ENCODE assay signal across 22 cellular contexts in the genomic region with DNA sequence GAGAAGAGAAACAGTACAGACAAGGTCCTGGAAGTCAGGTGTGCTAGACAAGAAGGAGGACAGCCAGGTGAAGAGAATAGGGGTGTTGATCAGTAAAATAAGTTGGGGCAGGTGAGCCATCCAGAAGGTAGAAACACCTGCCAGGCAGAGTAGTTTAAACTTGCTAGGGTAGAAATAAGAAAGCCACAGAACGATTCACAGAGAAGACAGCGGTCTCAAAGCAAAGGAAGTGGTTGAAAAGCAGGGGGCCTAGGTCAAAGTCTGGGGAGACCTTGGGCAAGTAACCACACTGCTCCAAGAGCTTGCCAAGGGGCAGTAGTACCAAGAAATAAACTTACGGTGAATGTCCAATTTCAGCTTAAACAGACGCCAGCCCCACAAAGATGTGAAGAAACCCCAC.
"Had no signal": no experiment of that assay in that cellular context is flagged by ENCODE, and none has a peak within 500 bp of the region (broad histone marks: within the 10 kb centered on the region; RNA-seq: fewer than 3 reads in every experiment).

No MANE protein-coding gene starts in this region.

- H3K4me2 ChIP-seq: PC-9 had no signal

- H3K9me3 ChIP-seq: MG63, Peyer's patch, SJCRH30 had no signal

- H2AFZ ChIP-seq: PC-9 had no signal

- H3K4me1 ChIP-seq: Peyer's patch, SJCRH30 had no signal

- H3K36me3 ChIP-seq: MG63, Peyer's patch, SJCRH30 had no signal

- H3K27me3 ChIP-seq: Peyer's patch, SJCRH30 had no signal

- H3K4me3 ChIP-seq: MG63, PC-9, Peyer's patch, SJCRH30 had no signal

- DNase-seq: Karpas-422, KG1, MG63, NCI-H1092, NCI-H1105 treated with DMSO at 0.1 percent for 48 hours, NCI-H1417 treated with DMSO at 0.1 percent for 48 hours, NCI-H146, NCI-H1694 treated with DMSO at 0.1 percent for 48 hours, NCI-H1930, NCI-H2081, NCI-H2107, NCI-H2227 treated with DMSO at 0.1 percent for 48 hours, NCI-H524, NCI-H526 treated with DMSO at 0.1 percent for 48 hours, NCI-H748 treated with DMSO at 0.1 percent for 48 hours, OCI-M1, PC-9, Peyer's patch, SHP77 treated with DMSO at 0.1 percent for 48 hours, SJCRH30 had no signal

- ATAC-seq: Right ventricle myocardium inferior, SK-N-SH treated with all-trans-retinoic acid at 6 μM for 48 hours had no signal

- H3K27ac ChIP-seq: PC-9, Peyer's patch, SJCRH30 had no signal
